Comparison of ENCODE assay signal across 21 cellular contexts in genomic region chr7:155683714-155684113, GRCh38. TPM values are rescaled to one million over a fixed set of nuclear protein-coding genes. Genes with fewer than 3 reads are reported as not detected.
DNase-seq lines count a peak whose midpoint lies in the region; ATAC-seq and TF ChIP-seq lines count a peak whose summit lies in the region.
"Had no signal": no experiment of that assay in that cellular context is flagged by ENCODE, and none has a peak within 500 bp of the region (broad histone marks: within the 10 kb centered on the region; RNA-seq: fewer than 3 reads in every experiment).

No MANE protein-coding gene starts in this region.

- TF ChIP-seq CTCF in GM23338 (conservative IDR thresholded peaks at IDR 0.05; ENCODE audit: low read depth in 2 of 2) = no peak
- TF ChIP-seq CTCF in body of pancreas (IDR thresholded peaks at IDR 0.05) = no peak
- TF ChIP-seq CTCF in nephron progenitor cell (IDR thresholded peaks at IDR 0.05) = no peak

- no peak overlapping the region for H3K4me2 ChIP-seq in GM23338
- H3K4me2 ChIP-seq: BLaER1 had no signal

- H3K4me1 ChIP-seq in CD4-positive, alpha-beta memory T cell (ENCODE audit: insufficient read depth, low read length) = peaks cover 23% of the 10 kb centered on the region
- H3K4me1 ChIP-seq in GM23338 (ENCODE audit: insufficient read depth) = peaks cover 20% of the 10 kb centered on the region
- H3K4me1 ChIP-seq in body of pancreas = peaks cover 26% of the 10 kb centered on the region
- H3K4me1 ChIP-seq: BLaER1 had no signal

- DNase-seq in CD4-positive, alpha-beta memory T cell = no peak
- DNase-seq in GM23338 (ENCODE audit: low spot score) (no peak), body of pancreas (no peak), nephron progenitor cell (no peak), NCI-H2029 treated with DMSO at 0.1 percent for 48 hours (lab: John Stamatoyannopoulos, UW) (no peak), NK-92 (lab: John Stamatoyannopoulos, UW; ENCODE audit: unreplicated experiment) (no peak)
- no peak for DNase-seq in activated CD4-positive, alpha-beta memory T cell treated with anti-CD3 and anti-CD28 coated beads for 36 hours
- DNase-seq: ACHN; EL; GF-D8; H7; KBM-7; NCI-H1092; NCI-H1436; NCI-H187 treated with DMSO at 0.1 percent for 48 hours; NCI-H510A; NCI-H748 treated with DMSO at 0.1 percent for 48 hours; NK-92 treated with Interleukin-12 subunit alpha and Interleukin-12 subunit beta, amount 100 ng/mL, for 24 hours; SHP77 treated with DMSO at 0.1 percent for 48 hours had no signal

- no peaks in the 10 kb centered on the region for H3K9me3 ChIP-seq in CD4-positive, alpha-beta memory T cell (ENCODE audit: control insufficient read depth in 1 of 2, low read length in 2 of 2)
- no peaks in the 10 kb centered on the region for H3K9me3 ChIP-seq in body of pancreas

- H3K36me3 ChIP-seq in CD4-positive, alpha-beta memory T cell (ENCODE audit: insufficient read depth, low read length) = peaks cover 32% of the 10 kb centered on the region
- H3K36me3 ChIP-seq in GM23338 (ENCODE audit: insufficient read depth) = no peaks in the 10 kb centered on the region
- peaks cover 0 to 7% of the 10 kb centered on the region in 2 donors for H3K36me3 ChIP-seq in body of pancreas (replicated peaks in 1 of 2; ENCODE audit: insufficient read depth in 1 of 2, low read depth in 2 of 2)

- no peaks in the 10 kb centered on the region for H3K9me2 ChIP-seq in GM23338 (ENCODE audit: insufficient read depth)

- no peak for TF ChIP-seq POLR2A in body of pancreas (IDR thresholded peaks at IDR 0.05)

- POLR2A ChIA-PET in CD4-positive, alpha-beta memory T cell (lab: Charles Lee; ENCODE audit: partially characterized antibody) = interaction anchor here (0.5 kb wide), 1 partner anchor 27 kb away, joined by 3 read pairs; no protein-coding TSS in a partner anchor
- POLR2A ChIA-PET in activated CD4-positive, alpha-beta memory T cell treated with anti-CD3 and anti-CD28 coated beads for 36 hours (lab: Charles Lee) = no interaction called here

- H3K36me3 Mint-ChIP-seq in CD4-positive, alpha-beta memory T cell = peaks cover 65 to 80% of the 10 kb centered on the region in 2 donors
- H3K36me3 Mint-ChIP-seq in GM23338 (ENCODE audit: low read depth) (peaks cover 57% of the 10 kb centered on the region), nephron progenitor cell (ENCODE audit: low read depth) (peaks cover 81% of the 10 kb centered on the region)
- H3K36me3 Mint-ChIP-seq in activated CD4-positive, alpha-beta memory T cell treated with anti-CD3 and anti-CD28 coated beads for 36 hours = peaks cover 62% of the 10 kb centered on the region

- peaks cover 0 to 6% (median 3%) of the 10 kb centered on the region in 8 donors for H3K9me3 Mint-ChIP-seq in CD4-positive, alpha-beta memory T cell
- H3K9me3 Mint-ChIP-seq in GM23338 = peaks cover 13% of the 10 kb centered on the region
- H3K9me3 Mint-ChIP-seq in nephron progenitor cell = peaks cover 41% of the 10 kb centered on the region
- peaks cover 6% of the 10 kb centered on the region for H3K9me3 Mint-ChIP-seq in activated CD4-positive, alpha-beta memory T cell treated with anti-CD3 and anti-CD28 coated beads for 36 hours

- H3K4me3 Mint-ChIP-seq in CD4-positive, alpha-beta memory T cell = peak overlapping the region in 2 of 8 donors; percentile 1 to 18
- H3K4me3 Mint-ChIP-seq in GM23338 = no peak overlapping the region
- no peak overlapping the region for H3K4me3 Mint-ChIP-seq in nephron progenitor cell
- H3K4me3 Mint-ChIP-seq in activated CD4-positive, alpha-beta memory T cell treated with anti-CD3 and anti-CD28 coated beads for 36 hours = no peak overlapping the region

- CTCF ChIA-PET in CD4-positive, alpha-beta memory T cell (lab: Charles Lee; ENCODE audit: partially characterized antibody) = no interaction called here
- CTCF ChIA-PET in activated CD4-positive, alpha-beta memory T cell treated with anti-CD3 and anti-CD28 coated beads for 36 hours (lab: Charles Lee) = no interaction called here

- H3K4me3 ChIP-seq in CD4-positive, alpha-beta memory T cell (ENCODE audit: low read length in 2 of 2) = no peak overlapping the region
- no peak overlapping the region for H3K4me3 ChIP-seq in GM23338
- no peak overlapping the region for H3K4me3 ChIP-seq in body of pancreas
- H3K4me3 ChIP-seq: BLaER1 had no signal

- intact Hi-C loops in CD4-positive, alpha-beta memory T cell (cut with micrococcal nuclease) = no loop called here
- intact Hi-C loops in body of pancreas (cut with DNase I) = no loop called here
- intact Hi-C loops in activated CD4-positive, alpha-beta memory T cell treated with anti-CD3 and anti-CD28 coated beads for 36 hours (cut with micrococcal nuclease) = no loop called here

- peaks cover 24% of the 10 kb centered on the region for H4K20me1 ChIP-seq in GM23338 (replicated peaks; ENCODE audit: insufficient read depth)

- H2AFZ ChIP-seq in GM23338 = no peak overlapping the region

- H3K27me3 Mint-ChIP-seq in CD4-positive, alpha-beta memory T cell = no peaks in the 10 kb centered on the region
- peaks cover 2% of the 10 kb centered on the region for H3K27me3 Mint-ChIP-seq in GM23338 (ENCODE audit: insufficient read depth, low read depth, poor library complexity)
- no peaks in the 10 kb centered on the region for H3K27me3 Mint-ChIP-seq in nephron progenitor cell (ENCODE audit: low read depth, poor library complexity)
- no peaks in the 10 kb centered on the region for H3K27me3 Mint-ChIP-seq in activated CD4-positive, alpha-beta memory T cell treated with anti-CD3 and anti-CD28 coated beads for 36 hours

- no peaks in the 10 kb centered on the region for H3F3A ChIP-seq in GM23338 (replicated peaks; ENCODE audit: low read depth)

- no peak overlapping the region for H3K27ac ChIP-seq in CD4-positive, alpha-beta memory T cell (ENCODE audit: low read depth, low read length)
- H3K27ac ChIP-seq in GM23338 (ENCODE audit: low read depth) = no peak overlapping the region
- H3K27ac ChIP-seq in body of pancreas = peak overlapping the region in 2 of 4 donors; percentile 16 to 21
- H3K27ac ChIP-seq: BLaER1, RWPE1 had no signal

- H3K27me3 ChIP-seq in CD4-positive, alpha-beta memory T cell (ENCODE audit: insufficient read depth, low read length) = no peaks in the 10 kb centered on the region
- H3K27me3 ChIP-seq in GM23338 (ENCODE audit: insufficient read depth) (no peaks in the 10 kb centered on the region), body of pancreas (no peaks in the 10 kb centered on the region)
- H3K27me3 ChIP-seq: BLaER1 had no signal

- no peak for ATAC-seq in GM23338
- ATAC-seq in body of pancreas = peak; percentile 33

- H3K27ac Mint-ChIP-seq in CD4-positive, alpha-beta memory T cell = peak overlapping the region in 4 of 7 donors; percentile 9 to 80 (median 42)
- H3K27ac Mint-ChIP-seq in GM23338 (0 out of 2 replicates have a peak overlapping the region, but pooled peaks have one; percentile 27), nephron progenitor cell (peak overlapping the region; percentile 64)
- H3K27ac Mint-ChIP-seq in activated CD4-positive, alpha-beta memory T cell treated with anti-CD3 and anti-CD28 coated beads for 36 hours = no peak overlapping the region

- WGBS in body of pancreas, 2 donors = 34 to 39% methylated on average over 4 of the region's 4 CpGs

- peaks cover 97% of the 10 kb centered on the region for H3K79me2 ChIP-seq in GM23338 (replicated peaks; ENCODE audit: insufficient read depth)

- peaks cover 45 to 74% (median 64%) of the 10 kb centered on the region in 4 donors for H3K4me1 Mint-ChIP-seq in CD4-positive, alpha-beta memory T cell
- peaks cover 42% of the 10 kb centered on the region for H3K4me1 Mint-ChIP-seq in GM23338
- peaks cover 40% of the 10 kb centered on the region for H3K4me1 Mint-ChIP-seq in nephron progenitor cell
- H3K4me1 Mint-ChIP-seq in activated CD4-positive, alpha-beta memory T cell treated with anti-CD3 and anti-CD28 coated beads for 36 hours (ENCODE audit: low read depth) = peaks cover 63% of the 10 kb centered on the region

TF ChIP-seq in GM23338, 12 proteins besides CTCF, POLR2A, EP300 and RAD21 (continues in another document):
- no peak for TF ChIP-seq ZNF331 (CRISPR knock-in tag; IDR thresholded peaks at IDR 0.05; ENCODE audit: low read depth)
- TF ChIP-seq REST (IDR thresholded peaks at IDR 0.05; ENCODE audit: unreplicated experiment) = no peak
- TF ChIP-seq STAT1 (IDR thresholded peaks at IDR 0.05; ENCODE audit: unreplicated experiment) = no peak

RNA-seq across cellular contexts. Expression of gene RBM33, which starts 39.3 kb away (rescaled TPM):
- 100 to 1,000 TPM; 161 to 167 TPM for total RNA-seq in CD4-positive, alpha-beta memory T cell
- polyA plus RNA-seq in CD4-positive, alpha-beta memory T cell = 10 to 100 TPM; 17.2 to 65.4 TPM
- 26.1 and 47.7 TPM in 2 replicates for total RNA-seq in GM23338 (2014; rRNA removed; shearing (Covaris generic))
- polyA plus RNA-seq in GM23338 (2016; fragmentation: Nextera tagmentation; extraction: Ambion mirVana) = 88.5 and 94.7 TPM in 2 replicates
- total RNA-seq in body of pancreas = 10 to 100 TPM; 30.6 to 78.4 TPM
- total RNA-seq in activated CD4-positive, alpha-beta memory T cell treated with anti-CD3 and anti-CD28 coated beads for 36 hours = 10 to 100 TPM; 57.7 to 65.3 TPM
